Comparison of ENCODE assay signal across 16 cellular contexts in the genomic region with DNA sequence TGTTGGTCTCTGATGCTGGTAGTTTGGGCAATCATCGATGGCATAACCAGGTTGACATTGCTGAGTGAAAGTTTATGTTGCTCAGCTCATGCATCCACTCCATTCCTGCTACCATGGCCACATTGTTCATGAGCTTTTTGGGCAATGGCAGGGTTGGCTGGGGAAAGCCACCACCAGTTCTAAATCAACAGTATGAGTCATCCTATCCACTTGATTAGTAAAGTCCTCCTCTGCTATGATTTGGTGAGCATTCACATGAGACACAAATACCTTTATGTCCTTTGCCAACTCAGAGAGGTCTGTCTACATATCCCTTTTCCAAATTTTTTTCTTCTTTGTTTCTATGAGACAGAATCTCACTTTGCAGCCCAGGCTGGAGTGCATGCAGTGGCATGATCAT.
DNase-seq lines count a peak whose midpoint lies in the region; ATAC-seq, FAIRE-seq and TF ChIP-seq lines count a peak whose summit lies in the region.
"Had no signal": no experiment of that assay in that cellular context is flagged by ENCODE, and none has a peak within 500 bp of the region (broad histone marks: within the 10 kb centered on the region; RNA-seq: fewer than 3 reads in every experiment).

No MANE protein-coding gene starts in this region.

- ATAC-seq in GM19452 (IDR thresholded peaks at IDR 0.05; ENCODE audit: unreplicated experiment) (no peak), left colon (no peak)

- no peaks in the 10 kb centered on the region for H3K36me3 ChIP-seq in bronchial epithelial cell (ENCODE audit: control insufficient read depth, insufficient read depth, low read length)
- H3K36me3 ChIP-seq: BLaER1 had no signal

- H3K4me3 ChIP-seq in bronchial epithelial cell (ENCODE audit: low read depth, low read length) = no peak overlapping the region
- H3K4me3 ChIP-seq: BLaER1 had no signal

- DNase-seq in DMS53 treated with DMSO at 0.1 percent for 48 hours (lab: John Stamatoyannopoulos, UW; ENCODE audit: unreplicated experiment) (peak; percentile 43), HT1080 (ENCODE audit: low read depth) (peak; percentile 21), bronchial epithelial cell (ENCODE audit: low read depth) (peak; percentile 15), NK-92 (lab: John Stamatoyannopoulos, UW; ENCODE audit: unreplicated experiment) (no peak), left colon (no peak), NCI-H69 (lab: John Stamatoyannopoulos, UW) (no peak)
- DNase-seq: AML-193; CD8-positive, alpha-beta memory T cell; DMS79; EL; IMR-90; KBM-7 had no signal

- no peaks in the 10 kb centered on the region for H3K27me3 ChIP-seq in bronchial epithelial cell (ENCODE audit: control insufficient read depth, insufficient read depth, low read length)
- H3K27me3 ChIP-seq: BLaER1 had no signal

- FAIRE-seq in bronchial epithelial cell (lab: Jason Lieb, UNC) = peak; percentile 52
- FAIRE-seq: G401.6, GM12891 had no signal

- TF ChIP-seq CTCF in bronchial epithelial cell (IDR thresholded peaks at IDR 0.05; ENCODE audit: insufficient read depth, low read length, severe bottlenecking) = no peak

- intact Hi-C loops in left colon (cut with DNase I, micrococcal nuclease) = no loop called here

Comparison
In these comparisons a context has a peak if more than half of its experiments do, and no peak if none do; other contexts are left out.
1. DNase-seq: peak in DMS53 treated with DMSO at 0.1 percent for 48 hours (single experiment), HT1080 (single experiment) and bronchial epithelial cell (single experiment); none in NK-92 (single experiment), left colon (0 of 2) and NCI-H69 (single experiment).